1 cellular context compared by ENCODE assay signal in genomic region chrX:1392376-1393130, GRCh38.
A peak's percentile ranks its signal among the peaks of the same experiment; 100 is the strongest.
TF ChIP-seq lines count a peak whose summit lies in the region.

No MANE protein-coding gene starts in this region.

TF ChIP-seq in K562, 482 proteins besides CTCF, POLR2A, EP300 and RAD21 (continued from another document and continues in another):
- TF ChIP-seq ZNF212 (CRISPR knock-in tag; IDR thresholded peaks at IDR 0.05) (no peak), THAP12 (CRISPR knock-in tag; IDR thresholded peaks at IDR 0.05) (no peak), NBN (IDR thresholded peaks at IDR 0.05; ENCODE audit: low read depth) (no peak), ZNF551 (CRISPR knock-in tag; IDR thresholded peaks at IDR 0.05) (no peak), TCF7L2 (IDR thresholded peaks at IDR 0.05; ENCODE audit: low read depth, low read length) (no peak), ZNF384 (IDR thresholded peaks at IDR 0.05; ENCODE audit: low read depth, low read length) (no peak), ZFP91 (CRISPR knock-in tag; IDR thresholded peaks at IDR 0.05) (no peak), NKRF (IDR thresholded peaks at IDR 0.05; ENCODE audit: borderline replicate concordance) (no peak), ELF4 (CRISPR knock-in tag; IDR thresholded peaks at IDR 0.05) (no peak), MEF2D (tag; conservative IDR thresholded peaks at IDR 0.05; ENCODE audit: low read depth) (0 out of 2 replicates have a peak, but pooled peaks have one; percentile 40), ATF4 (CRISPR knock-in tag; IDR thresholded peaks at IDR 0.05) (peak; percentile 59; the same call in 1 of the 2 replicates), ZNF318 (IDR thresholded peaks at IDR 0.05; ENCODE audit: borderline replicate concordance in 1 of 2, low read depth in 1 of 2) (no peak), CAMTA2 (CRISPR knock-in tag; conservative IDR thresholded peaks at IDR 0.05) (no peak), ZNF23 (CRISPR knock-in tag; IDR thresholded peaks at IDR 0.05) (no peak), YY1 (IDR thresholded peaks at IDR 0.05; ENCODE audit: borderline replicate concordance in 1 of 3, control insufficient read depth in 1 of 3, extremely low read depth in 1 of 3, insufficient read depth in 3 of 3, insufficient read length in 1 of 3, insufficient replicate concordance in 2 of 3, low read depth in 1 of 3, low read length in 2 of 3) (no peak), MXI1 (IDR thresholded peaks at IDR 0.05; ENCODE audit: low read depth, low read length) (no peak), ZNF75A (CRISPR knock-in tag; IDR thresholded peaks at IDR 0.05) (no peak), FOXK1 (CRISPR knock-in tag; IDR thresholded peaks at IDR 0.05; ENCODE audit: borderline replicate concordance) (no peak), GTF3C2 (IDR thresholded peaks at IDR 0.05; ENCODE audit: borderline replicate concordance, extremely low read depth, insufficient read length) (no peak), NFIX (CRISPR knock-in tag; IDR thresholded peaks at IDR 0.05; ENCODE audit: low read depth) (no peak), PPARD (CRISPR knock-in tag; IDR thresholded peaks at IDR 0.05) (no peak), DDX20 (tag; IDR thresholded peaks at IDR 0.05; ENCODE audit: low read depth) (no peak), ZBTB49 (CRISPR knock-in tag; IDR thresholded peaks at IDR 0.05; ENCODE audit: borderline replicate concordance) (no peak), E2F3 (CRISPR knock-in tag; IDR thresholded peaks at IDR 0.05) (peak; percentile 97), IRF9 (tag; IDR thresholded peaks at IDR 0.05) (no peak), ERF (CRISPR knock-in tag; IDR thresholded peaks at IDR 0.05) (peak; percentile 97; the same call in 1 of the 2 replicates), BHLHE40 (IDR thresholded peaks at IDR 0.05; ENCODE audit: low read length) (peak; percentile 20; the same call in 1 of the 2 replicates), POLR2B (IDR thresholded peaks at IDR 0.05; ENCODE audit: low read depth, partially characterized antibody) (no peak), HBP1 (CRISPR knock-in tag; IDR thresholded peaks at IDR 0.05) (no peak), JUNB (CRISPR knock-in tag; conservative IDR thresholded peaks at IDR 0.05) (no peak), ZNF436 (CRISPR knock-in tag; IDR thresholded peaks at IDR 0.05) (no peak), CBX2 (IDR thresholded peaks at IDR 0.05; ENCODE audit: insufficient read depth, low read length, poor library complexity, severe bottlenecking) (no peak), TSC22D4 (tag; IDR thresholded peaks at IDR 0.05) (no peak)
